ENCODE assay signal across 1 cellular context in genomic region chr11:74283580-74284180, GRCh38.
TF ChIP-seq lines count a peak whose summit lies in the region.

No MANE protein-coding gene starts in this region.

TF ChIP-seq in SK-N-SH treated with all-trans-retinoic acid at 6 μM for 48 hours, 23 proteins besides CTCF, POLR2A, EP300 and RAD21 (continued from another document):
- TF ChIP-seq CREB5 (CRISPR knock-in tag; IDR thresholded peaks at IDR 0.05; ENCODE audit: low read depth) (no peak), OSR1 (CRISPR knock-in tag; IDR thresholded peaks at IDR 0.05) (no peak), TCF4 (CRISPR knock-in tag; IDR thresholded peaks at IDR 0.05; ENCODE audit: borderline replicate concordance) (no peak), SNAI2 (CRISPR knock-in tag; IDR thresholded peaks at IDR 0.05) (no peak), BACH2 (CRISPR knock-in tag; IDR thresholded peaks at IDR 0.05; ENCODE audit: borderline replicate concordance) (no peak), ZFP30 (CRISPR knock-in tag; IDR thresholded peaks at IDR 0.05) (no peak)
